ENCODE assay signal across 1 cellular context in the genomic region with DNA sequence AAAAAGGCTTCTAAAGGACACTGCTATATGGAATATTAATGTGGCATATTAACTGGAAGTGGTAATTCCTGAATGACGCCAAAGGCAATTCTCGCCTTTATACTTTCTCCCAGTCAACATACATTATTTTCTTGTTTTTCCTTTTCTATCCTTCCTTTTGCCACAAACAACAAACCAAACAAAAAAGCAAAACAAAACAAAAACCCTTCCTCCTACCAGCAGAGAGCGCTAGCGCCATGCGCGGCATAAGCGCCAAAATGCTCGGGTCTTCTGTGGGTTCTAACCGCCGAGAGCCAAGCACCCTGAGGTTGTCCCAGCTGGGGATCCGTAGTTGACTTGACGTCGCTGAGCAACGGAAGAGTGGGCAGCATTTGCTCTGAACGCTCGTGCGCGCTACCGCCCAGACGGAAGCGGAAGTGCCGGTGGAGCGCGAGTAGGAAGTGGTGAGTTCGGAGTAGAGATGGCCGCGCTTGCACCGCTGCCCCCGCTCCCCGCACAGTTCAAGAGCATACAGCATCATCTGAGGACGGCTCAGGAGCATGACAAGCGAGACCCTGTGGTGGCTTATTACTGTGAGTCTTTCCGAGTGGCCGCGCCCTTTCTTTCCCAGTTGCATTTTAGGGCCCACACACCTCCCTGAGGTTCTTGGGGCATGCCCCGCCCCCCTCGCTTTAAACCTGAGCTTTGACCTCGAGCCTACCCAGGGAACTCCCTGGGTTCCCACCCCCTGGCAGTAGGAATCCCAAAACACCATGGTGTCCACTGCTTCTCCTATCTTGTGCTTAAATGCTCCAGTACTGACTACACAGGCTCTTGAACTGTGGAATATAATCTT.
TF ChIP-seq lines count a peak whose summit lies in the region.

A gene (minus strand): TSS at position 295 of the 835 bp plus-strand sequence. CDS start 58,464 bp downstream, outside the sequence.
A gene with protein sequence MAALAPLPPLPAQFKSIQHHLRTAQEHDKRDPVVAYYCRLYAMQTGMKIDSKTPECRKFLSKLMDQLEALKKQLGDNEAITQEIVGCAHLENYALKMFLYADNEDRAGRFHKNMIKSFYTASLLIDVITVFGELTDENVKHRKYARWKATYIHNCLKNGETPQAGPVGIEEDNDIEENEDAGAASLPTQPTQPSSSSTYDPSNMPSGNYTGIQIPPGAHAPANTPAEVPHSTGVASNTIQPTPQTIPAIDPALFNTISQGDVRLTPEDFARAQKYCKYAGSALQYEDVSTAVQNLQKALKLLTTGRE (plus strand): TSS at position 436 of the 835 bp plus-strand sequence. CDS start 25 bp downstream, at position 461.

TF ChIP-seq in HCT116, 20 proteins besides CTCF, POLR2A, EP300 and RAD21 (continued from another document):
- peak; percentile 86 for TF ChIP-seq SP1 (IDR thresholded peaks at IDR 0.05; ENCODE audit: low read depth)
- no peak for TF ChIP-seq CEBPB (IDR thresholded peaks at IDR 0.05; ENCODE audit: low read depth)
- TF ChIP-seq POLR2AphosphoS5 (IDR thresholded peaks at IDR 0.05; ENCODE audit: low read depth, low read length) = peak; percentile 89
- TF ChIP-seq EGR1 (IDR thresholded peaks at IDR 0.05; ENCODE audit: low read depth) = peak; percentile 87
- peak; percentile 92 for TF ChIP-seq SIN3A (IDR thresholded peaks at IDR 0.05; ENCODE audit: low read depth)
- TF ChIP-seq, protein P1, sequence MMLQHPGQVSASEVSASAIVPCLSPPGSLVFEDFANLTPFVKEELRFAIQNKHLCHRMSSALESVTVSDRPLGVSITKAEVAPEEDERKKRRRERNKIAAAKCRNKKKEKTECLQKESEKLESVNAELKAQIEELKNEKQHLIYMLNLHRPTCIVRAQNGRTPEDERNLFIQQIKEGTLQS (IDR thresholded peaks at IDR 0.05) = no peak; the same call in 1 of the 2 replicates
- TF ChIP-seq SRF (IDR thresholded peaks at IDR 0.05; ENCODE audit: low read depth) = peak; percentile 68; the same call in 1 of the 2 replicates
